Comparison of ENCODE assay signal across 8 cellular contexts in genomic region chr11:113730887-113731726, GRCh38. TPM values are rescaled to one million over a fixed set of nuclear protein-coding genes. Genes with fewer than 3 reads are reported as not detected.
DNase-seq lines count a peak whose midpoint lies in the region; ATAC-seq, FAIRE-seq and TF ChIP-seq lines count a peak whose summit lies in the region.

No MANE protein-coding gene starts in this region.

- H3K9me3 Mint-ChIP-seq in activated CD4-positive, alpha-beta memory T cell treated with anti-CD3 and anti-CD28 coated beads, Interleukin-2, amount 10 ng/mL, durations not matched to agents 7 days and 5 days, result no peaks in the 10 kb centered on the region
- H3K9me3 Mint-ChIP-seq in activated CD4-positive, alpha-beta memory T cell treated with anti-CD3 and anti-CD28 coated beads for 36 hours, result no peaks in the 10 kb centered on the region
- H3K9me3 Mint-ChIP-seq in MCF 10A (ENCODE audit: unreplicated experiment), result no peaks in the 10 kb centered on the region
- no peaks in the 10 kb centered on the region for H3K9me3 Mint-ChIP-seq in type B pancreatic cell

- H3K27me3 ChIP-seq in keratinocyte (ENCODE audit: control insufficient read depth, extremely low read depth, insufficient read depth, low read length), result no peaks in the 10 kb centered on the region

- H3K4me1 Mint-ChIP-seq in activated CD4-positive, alpha-beta memory T cell treated with anti-CD3 and anti-CD28 coated beads, Interleukin-2, amount 10 ng/mL, durations not matched to agents 7 days and 5 days, result peaks cover 8% of the 10 kb centered on the region
- peaks cover 1% of the 10 kb centered on the region for H3K4me1 Mint-ChIP-seq in activated CD4-positive, alpha-beta memory T cell treated with anti-CD3 and anti-CD28 coated beads for 36 hours (ENCODE audit: low read depth)
- H3K4me1 Mint-ChIP-seq in MCF 10A (ENCODE audit: insufficient read depth, unreplicated experiment), result peaks cover 12% of the 10 kb centered on the region
- peaks cover 10% of the 10 kb centered on the region for H3K4me1 Mint-ChIP-seq in type B pancreatic cell (ENCODE audit: unreplicated experiment)

- TF ChIP-seq CTCF in MCF 10A (IDR thresholded peaks at IDR 0.05; ENCODE audit: unreplicated experiment) (peak; percentile 67), keratinocyte (optimal IDR thresholded peaks at IDR 0.05 in 1 of 3, IDR thresholded peaks at IDR 0.05 in 1 of 3, conservative IDR thresholded peaks at IDR 0.05 in 1 of 3; ENCODE audit: extremely low read depth in 1 of 3, insufficient read depth in 2 of 3, low read length in 3 of 3) (peak; percentile 61 to 74 (median 72)), type B pancreatic cell (conservative IDR thresholded peaks at IDR 0.05) (peak; percentile 75)

- dilution Hi-C loops in keratinocyte (cut with MboI; ENCODE audit: extremely low pct_ligation_motif_present, low sequenced_read_pairs), result no loop called here

- no TSS peak for BruUV-seq in MCF 10A (replicated peaks; lab: Mats Ljungman, UMichigan)

- no peaks in the 10 kb centered on the region for H3K27me3 Mint-ChIP-seq in activated CD4-positive, alpha-beta memory T cell treated with anti-CD3 and anti-CD28 coated beads, Interleukin-2, amount 10 ng/mL, durations not matched to agents 7 days and 5 days
- no peaks in the 10 kb centered on the region for H3K27me3 Mint-ChIP-seq in activated CD4-positive, alpha-beta memory T cell treated with anti-CD3 and anti-CD28 coated beads for 36 hours
- no peaks in the 10 kb centered on the region for H3K27me3 Mint-ChIP-seq in MCF 10A (ENCODE audit: insufficient read depth, unreplicated experiment)
- H3K27me3 Mint-ChIP-seq in type B pancreatic cell, result no peaks in the 10 kb centered on the region

- H3K9ac ChIP-seq in keratinocyte (ENCODE audit: control insufficient read depth, extremely low read depth, insufficient read depth, low read length), result no peak overlapping the region

- peak; percentile 16 for DNase-seq in activated CD4-positive, alpha-beta memory T cell treated with anti-CD3 and anti-CD28 coated beads, Interleukin-2, amount 10 ng/mL, durations not matched to agents 7 days and 5 days
- DNase-seq in activated CD4-positive, alpha-beta memory T cell treated with anti-CD3 and anti-CD28 coated beads for 36 hours, result no peak
- peak; percentile 28 for DNase-seq in NCI-H226
- DNase-seq in MCF 10A (ENCODE audit: unreplicated experiment), result peak; percentile 53
- DNase-seq in keratinocyte (ENCODE audit: low read depth, low spot score), result no peak
- no peak for DNase-seq in type B pancreatic cell (ENCODE audit: extremely low spot score, unreplicated experiment)

- ATAC-seq in GM18867 (IDR thresholded peaks at IDR 0.05; ENCODE audit: unreplicated experiment) (no peak), HG03095 (IDR thresholded peaks at IDR 0.05; ENCODE audit: unreplicated experiment) (no peak)

- no peaks in the 10 kb centered on the region for H3K9me3 ChIP-seq in keratinocyte (ENCODE audit: control insufficient read depth, low read depth, low read length)

- CTCF ChIA-PET in activated CD4-positive, alpha-beta memory T cell treated with anti-CD3 and anti-CD28 coated beads, Interleukin-2, amount 10 ng/mL, durations not matched to agents 7 days and 5 days (lab: Charles Lee), result interaction anchor here (2.2 kb wide), 1 partner anchor 197 kb away, joined by 5 read pairs; no protein-coding TSS in a partner anchor
- CTCF ChIA-PET in activated CD4-positive, alpha-beta memory T cell treated with anti-CD3 and anti-CD28 coated beads for 36 hours (lab: Charles Lee), result interaction anchor here (0.8 to 1.3 kb wide), 4 partner anchors 173 to 441 kb away, joined by 3 to 4 read pairs (median 3); no protein-coding TSS in a partner anchor
- CTCF ChIA-PET in MCF 10A (lab: Yijun Ruan, JAX), result interaction anchor here (0.6 to 6.7 kb wide), 44 partner anchors 8 to 1511 kb away, joined by 3 to 105 read pairs (median 4); partner anchors contain the start of gene TTC12

- H3K27ac Mint-ChIP-seq in activated CD4-positive, alpha-beta memory T cell treated with anti-CD3 and anti-CD28 coated beads, Interleukin-2, amount 10 ng/mL, durations not matched to agents 7 days and 5 days, result no peak overlapping the region
- H3K27ac Mint-ChIP-seq in activated CD4-positive, alpha-beta memory T cell treated with anti-CD3 and anti-CD28 coated beads for 36 hours, result no peak overlapping the region
- no peak overlapping the region for H3K27ac Mint-ChIP-seq in MCF 10A (ENCODE audit: low read depth, unreplicated experiment)
- no peak overlapping the region for H3K27ac Mint-ChIP-seq in type B pancreatic cell

- H4K20me1 ChIP-seq in keratinocyte (ENCODE audit: control insufficient read depth, extremely low read depth, insufficient read depth, low read length), result no peaks in the 10 kb centered on the region

- intact Hi-C loops in activated CD4-positive, alpha-beta memory T cell treated with anti-CD3 and anti-CD28 coated beads for 36 hours (cut with micrococcal nuclease), result loop anchor here (2.0 kb wide), 1 partner anchor 426 kb away; no protein-coding TSS in a partner anchor
- intact Hi-C loops in MCF 10A (cut with micrococcal nuclease), result loop anchor here (1.0 to 10.0 kb wide), 5 partner anchors 179 to 426 kb away; no protein-coding TSS in a partner anchor

- peaks cover 26% of the 10 kb centered on the region for H3K36me3 Mint-ChIP-seq in activated CD4-positive, alpha-beta memory T cell treated with anti-CD3 and anti-CD28 coated beads, Interleukin-2, amount 10 ng/mL, durations not matched to agents 7 days and 5 days (ENCODE audit: low read depth)
- peaks cover 27% of the 10 kb centered on the region for H3K36me3 Mint-ChIP-seq in activated CD4-positive, alpha-beta memory T cell treated with anti-CD3 and anti-CD28 coated beads for 36 hours
- H3K36me3 Mint-ChIP-seq in MCF 10A (ENCODE audit: insufficient read depth, unreplicated experiment) (peaks cover 28% of the 10 kb centered on the region), type B pancreatic cell (peaks cover 13% of the 10 kb centered on the region)

- H3K4me3 Mint-ChIP-seq in activated CD4-positive, alpha-beta memory T cell treated with anti-CD3 and anti-CD28 coated beads, Interleukin-2, amount 10 ng/mL, durations not matched to agents 7 days and 5 days, result no peak overlapping the region
- H3K4me3 Mint-ChIP-seq in activated CD4-positive, alpha-beta memory T cell treated with anti-CD3 and anti-CD28 coated beads for 36 hours, result no peak overlapping the region
- H3K4me3 Mint-ChIP-seq in MCF 10A (ENCODE audit: unreplicated experiment), result no peak overlapping the region
- no peak overlapping the region for H3K4me3 Mint-ChIP-seq in type B pancreatic cell

- no peaks in the 10 kb centered on the region for H3K9me1 ChIP-seq in keratinocyte (ENCODE audit: control insufficient read depth, extremely low read depth, insufficient read depth, low read length)

- H3K36me3 ChIP-seq in keratinocyte (ENCODE audit: control insufficient read depth in 2 of 2, extremely low read depth in 1 of 2, insufficient read depth in 2 of 2, low read length in 2 of 2), result peaks cover 0 to under 1% of the 10 kb centered on the region in 2 experiments

- POLR2A ChIA-PET in activated CD4-positive, alpha-beta memory T cell treated with anti-CD3 and anti-CD28 coated beads, Interleukin-2, amount 10 ng/mL, durations not matched to agents 7 days and 5 days (lab: Charles Lee), result no interaction called here
- POLR2A ChIA-PET in activated CD4-positive, alpha-beta memory T cell treated with anti-CD3 and anti-CD28 coated beads for 36 hours (lab: Charles Lee), result no interaction called here
- POLR2A ChIA-PET in MCF 10A (lab: Yijun Ruan, JAX), result interaction anchor here (0.9 to 1.9 kb wide), 5 partner anchors 9 to 416 kb away, joined by 3 to 6 read pairs (median 4); partner anchors contain the start of gene TTC12

- no peak overlapping the region for H3K4me3 ChIP-seq in keratinocyte (ENCODE audit: control insufficient read depth in 2 of 3, extremely low read depth in 1 of 3, insufficient read depth in 2 of 3, low read depth in 1 of 3, low read length in 3 of 3)

- H3K4me2 ChIP-seq in keratinocyte (ENCODE audit: control insufficient read depth, extremely low read depth, insufficient read depth, low read depth, low read length), result no peak overlapping the region

- H3K4me1 ChIP-seq in keratinocyte (ENCODE audit: control insufficient read depth, extremely low read depth, insufficient read depth, low read length), result peaks cover 5% of the 10 kb centered on the region

- no peaks in the 10 kb centered on the region for H3K79me2 ChIP-seq in keratinocyte (ENCODE audit: control insufficient read depth, insufficient read depth, low read length)

- H2AFZ ChIP-seq in keratinocyte (ENCODE audit: control insufficient read depth, low read length), result no peak overlapping the region

- no peak overlapping the region for H3K27ac ChIP-seq in keratinocyte (ENCODE audit: control insufficient read depth, insufficient read depth, low read length)

- FAIRE-seq in keratinocyte (lab: Jason Lieb, UNC), result peak; percentile 73

RNA-seq across cellular contexts. Expression of gene TMPRSS5, which starts 25.0 kb away (rescaled TPM):
- total RNA-seq in activated CD4-positive, alpha-beta memory T cell treated with anti-CD3 and anti-CD28 coated beads, Interleukin-2, amount 10 ng/mL, durations not matched to agents 7 days and 5 days, result under 1 TPM; 0.50 to 0.78 TPM
- 1 to 10 TPM; 1.1 to 1.9 TPM for total RNA-seq in activated CD4-positive, alpha-beta memory T cell treated with anti-CD3 and anti-CD28 coated beads for 36 hours
- 0.49 and 0.83 TPM in 2 replicates for total RNA-seq in MCF 10A (2022)
- polyA plus RNA-seq in keratinocyte, result 0.04 to 0.19 TPM (median 0.06 TPM) in 3 replicates
- not detected for polyA plus RNA-seq in keratinocyte (2011; ENCODE audit: low read depth)
- 0.04 TPM in 1 of 2 replicates, not detected in the other for polyA plus RNA-seq in keratinocyte (2011; cell fraction: cytosol; rRNA removed)
- polyA plus RNA-seq in keratinocyte (2011; cell fraction: nucleus; rRNA removed), result 0.38 and 0.40 TPM in 2 replicates
- polyA plus RNA-seq in keratinocyte (2012; ENCODE audit: low replicate concordance), result not detected in 2 replicates
- 0.33 TPM in 1 of 3 replicates, not detected in the others for polyA minus RNA-seq in keratinocyte
- not detected for polyA minus RNA-seq in keratinocyte (2011; cell fraction: cytosol; rRNA and poly(A)+ RNA removed)
- not detected in 2 replicates for polyA minus RNA-seq in keratinocyte (2011; cell fraction: nucleus; rRNA and poly(A)+ RNA removed)
- 0.81 and 2.6 TPM in 2 replicates for total RNA-seq in type B pancreatic cell (ENCODE audit: low replicate concordance)

RNA-seq across cellular contexts. Expression of gene ZW10, which starts 42.4 kb away (rescaled TPM):
- total RNA-seq in activated CD4-positive, alpha-beta memory T cell treated with anti-CD3 and anti-CD28 coated beads, Interleukin-2, amount 10 ng/mL, durations not matched to agents 7 days and 5 days, result 10 to 100 TPM; 14.4 to 15.2 TPM
- 10 to 100 TPM; 14.6 to 15.2 TPM for total RNA-seq in activated CD4-positive, alpha-beta memory T cell treated with anti-CD3 and anti-CD28 coated beads for 36 hours
- total RNA-seq in MCF 10A (2022) (14.7 and 14.9 TPM in 2 replicates), type B pancreatic cell (ENCODE audit: low replicate concordance) (19.9 and 21.9 TPM in 2 replicates)
- 13.7 to 21.3 TPM (median 17.0 TPM) in 3 replicates for polyA plus RNA-seq in keratinocyte
- 14.2 TPM for polyA plus RNA-seq in keratinocyte (2011; ENCODE audit: low read depth)
- polyA plus RNA-seq in keratinocyte (2011; cell fraction: cytosol; rRNA removed), result 9.3 and 20.6 TPM in 2 replicates
- 17.2 and 19.6 TPM in 2 replicates for polyA plus RNA-seq in keratinocyte (2011; cell fraction: nucleus; rRNA removed)
- polyA plus RNA-seq in keratinocyte (2012; ENCODE audit: low replicate concordance), result 13.2 and 16.5 TPM in 2 replicates
- 8.3 to 25.0 TPM (median 13.4 TPM) in 3 replicates for polyA minus RNA-seq in keratinocyte
- polyA minus RNA-seq in keratinocyte (2011; cell fraction: cytosol; rRNA and poly(A)+ RNA removed), result 16.5 TPM
- 15.5 and 18.0 TPM in 2 replicates for polyA minus RNA-seq in keratinocyte (2011; cell fraction: nucleus; rRNA and poly(A)+ RNA removed)

RNA-seq across cellular contexts. Expression of gene CLDN25, which starts 48.5 kb away (rescaled TPM):
- not detected for total RNA-seq in activated CD4-positive, alpha-beta memory T cell treated with anti-CD3 and anti-CD28 coated beads, Interleukin-2, amount 10 ng/mL, durations not matched to agents 7 days and 5 days
- total RNA-seq in activated CD4-positive, alpha-beta memory T cell treated with anti-CD3 and anti-CD28 coated beads for 36 hours, result not detected
- total RNA-seq in MCF 10A (2022) (not detected in 2 replicates), type B pancreatic cell (ENCODE audit: low replicate concordance) (not detected in 2 replicates)
- polyA plus RNA-seq in keratinocyte, result not detected in 3 replicates
- polyA plus RNA-seq in keratinocyte (2011; ENCODE audit: low read depth), result not detected
- polyA plus RNA-seq in keratinocyte (2011; cell fraction: cytosol; rRNA removed), result not detected in 2 replicates
- not detected in 2 replicates for polyA plus RNA-seq in keratinocyte (2011; cell fraction: nucleus; rRNA removed)
- polyA plus RNA-seq in keratinocyte (2012; ENCODE audit: low replicate concordance), result 0.41 TPM in 1 of 2 replicates, not detected in the other
- not detected in 3 replicates for polyA minus RNA-seq in keratinocyte
- polyA minus RNA-seq in keratinocyte (2011; cell fraction: cytosol; rRNA and poly(A)+ RNA removed), result not detected
- polyA minus RNA-seq in keratinocyte (2011; cell fraction: nucleus; rRNA and poly(A)+ RNA removed), result not detected in 2 replicates

Comparison
In these comparisons a context has a peak if more than half of its experiments do, and no peak if none do; other contexts are left out.
1. DNase-seq: peak in activated CD4-positive, alpha-beta memory T cell treated with anti-CD3 and anti-CD28 coated beads, Interleukin-2, amount 10 ng/mL, durations not matched to agents 7 days and 5 days (single experiment), NCI-H226 (single experiment) and MCF 10A (single experiment); none in activated CD4-positive, alpha-beta memory T cell treated with anti-CD3 and anti-CD28 coated beads for 36 hours (single experiment), keratinocyte (single experiment) and type B pancreatic cell (single experiment).
2. Peak in every context shown above with its lines, with median percentiles within 50 percentile points of each other: CTCF ChIP-seq.